ENCODE assay signal across 1 cellular context in the genomic region with DNA sequence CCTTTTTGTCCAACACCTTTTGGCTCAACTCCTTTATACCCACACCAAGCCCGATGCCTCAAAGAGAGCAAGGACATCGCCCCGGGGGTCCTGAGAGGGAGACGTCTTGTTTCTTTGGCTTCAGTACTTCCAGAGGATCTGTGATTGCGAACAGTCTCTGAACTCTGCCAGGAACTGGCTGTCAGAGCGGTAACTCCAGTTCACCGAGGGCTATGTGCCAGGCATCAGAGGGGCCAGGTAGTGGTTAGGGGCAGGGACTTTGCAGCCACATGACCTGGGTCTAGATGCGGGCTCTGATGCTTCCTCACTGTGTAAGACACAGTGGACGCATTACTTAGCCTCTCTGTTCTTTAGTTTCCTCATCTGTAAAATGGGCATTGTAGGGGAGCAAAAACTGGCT.
TF ChIP-seq lines count a peak whose summit lies in the region.

No MANE protein-coding gene starts in this region.

TF ChIP-seq in H1, 55 proteins besides CTCF, POLR2A, EP300 and RAD21:
- TF ChIP-seq SIX5 (IDR thresholded peaks at IDR 0.05; ENCODE audit: low read depth, low read length) (no peak), GABPA (IDR thresholded peaks at IDR 0.05; ENCODE audit: borderline replicate concordance, insufficient read depth, low read length) (no peak), SAP30 (IDR thresholded peaks at IDR 0.05; ENCODE audit: insufficient read depth, insufficient replicate concordance, low read length) (no peak), TBP (IDR thresholded peaks at IDR 0.05; ENCODE audit: low read depth, low read length) (no peak), PHF8 (conservative IDR thresholded peaks at IDR 0.05; ENCODE audit: low read depth, low read length) (no peak)
